In genomic region chr2:55902971-55903370, GRCh38 we compare ENCODE assay signal across 26 cellular contexts. TPM values are rescaled to one million over a fixed set of nuclear protein-coding genes. Genes with fewer than 3 reads are reported as not detected.
"Had no signal": no experiment of that assay in that cellular context is flagged by ENCODE, and none has a peak within 500 bp of the region (broad histone marks: within the 10 kb centered on the region; RNA-seq: fewer than 3 reads in every experiment).

No MANE protein-coding gene starts in this region.

- H3K36me3 Mint-ChIP-seq: immature natural killer cell; naive thymus-derived CD4-positive, alpha-beta T cell had no signal

- H3K4me3 Mint-ChIP-seq: effector memory CD8-positive, alpha-beta T cell; immature natural killer cell; naive thymus-derived CD4-positive, alpha-beta T cell; nephron progenitor cell had no signal

- H3K27ac Mint-ChIP-seq: effector memory CD8-positive, alpha-beta T cell; immature natural killer cell; naive thymus-derived CD4-positive, alpha-beta T cell had no signal

- H3K9me3 ChIP-seq: left lung, ovary, right lobe of liver, upper lobe of left lung had no signal

- H3K9me3 Mint-ChIP-seq: effector memory CD8-positive, alpha-beta T cell had no signal

- H3K4me3 ChIP-seq: esophagus squamous epithelium, left lung, ovary, right lobe of liver, stomach, tibial artery, upper lobe of left lung had no signal

- H3K27me3 ChIP-seq: esophagus squamous epithelium, left lung, ovary, right lobe of liver, stomach, tibial artery, upper lobe of left lung had no signal

- DNase-seq: cortex of kidney; effector memory CD8-positive, alpha-beta T cell; erythroblast; esophagus squamous epithelium; foreskin melanocyte; hypothalamus; immature natural killer cell; islet precursor cell; left cardiac atrium; left lung; mesendoderm; midbrain; naive thymus-derived CD4-positive, alpha-beta T cell; nephron progenitor cell; nucleus accumbens; ovary; posterior cingulate gyrus; right lobe of liver; small intestine; stimulated activated CD4-positive, alpha-beta T cell treated with anti-CD3 and anti-CD28 coated beads, Interleukin-1b, Interleukin-23, amount 100 ng/mL, for 48 hours; stimulated activated CD4-positive, alpha-beta T cell treated with anti-CD3 and anti-CD28 coated beads, Interleukin-4, amount 100 ng/mL, for 1 hour; stimulated activated CD8-positive, alpha-beta memory T cell treated with anti-CD3 and anti-CD28 coated beads, Interleukin-4, amount 100 ng/mL, for 48 hours; stimulated activated naive CD4-positive, alpha-beta T cell; stomach; tibial artery; upper lobe of left lung had no signal

- H3K4me1 Mint-ChIP-seq: immature natural killer cell; naive thymus-derived CD4-positive, alpha-beta T cell had no signal

- H3K27me3 Mint-ChIP-seq: effector memory CD8-positive, alpha-beta T cell had no signal

- H3K36me3 ChIP-seq: esophagus squamous epithelium, left lung, ovary, right lobe of liver, stomach, upper lobe of left lung had no signal

- H3K27ac ChIP-seq: esophagus squamous epithelium, left lung, ovary, right lobe of liver, stomach, upper lobe of left lung had no signal

- H3K4me1 ChIP-seq: left lung, stomach, upper lobe of left lung had no signal

RNA-seq across cellular contexts. Expression of gene EFEMP1, which starts 20.6 kb away (rescaled TPM):
- total RNA-seq: naive thymus-derived CD4-positive, alpha-beta T cell had no signal
- polyA plus RNA-seq: immature natural killer cell; naive thymus-derived CD4-positive, alpha-beta T cell had no signal
